14 cellular contexts compared by ENCODE assay signal in the genomic region with DNA sequence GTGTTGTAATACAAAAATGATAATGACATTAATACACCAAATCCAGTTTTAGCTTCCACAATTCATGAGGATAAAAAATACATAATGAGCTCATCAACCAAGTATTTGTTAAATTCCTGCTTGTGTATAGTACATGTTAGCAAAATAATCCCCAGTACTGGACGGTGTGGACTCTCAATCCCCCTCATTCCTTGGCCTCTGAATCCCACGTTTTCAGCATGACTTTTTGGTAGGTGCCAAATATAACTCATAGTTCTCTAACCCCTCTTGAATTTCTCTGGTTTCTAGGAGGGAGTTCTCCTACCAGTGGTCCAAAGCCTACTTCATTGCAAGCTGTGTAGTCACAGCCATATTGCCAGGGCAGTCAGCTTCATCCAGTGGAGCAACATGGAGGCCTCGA. TPM values are rescaled to one million over a fixed set of nuclear protein-coding genes. Genes with fewer than 3 reads are reported as not detected.
DNase-seq lines count a peak whose midpoint lies in the region; ATAC-seq and TF ChIP-seq lines count a peak whose summit lies in the region.
"Had no signal": no experiment of that assay in that cellular context is flagged by ENCODE, and none has a peak within 500 bp of the region (broad histone marks: within the 10 kb centered on the region; RNA-seq: fewer than 3 reads in every experiment).

No MANE protein-coding gene starts in this region.

- in situ Hi-C loops in astrocyte of the spinal cord (cut with HindIII; ENCODE audit: low sequenced_read_pairs), result no loop called here

- ATAC-seq in foreskin keratinocyte (peak; percentile 18), thoracic aorta (ENCODE audit: insufficient number of reproducible peaks, low FRiP score, low read depth) (peak; percentile 71), HG02852 (IDR thresholded peaks at IDR 0.05; ENCODE audit: unreplicated experiment) (no peak)
- ATAC-seq: activated T-cell treated with anti-CD3 and anti-CD28 coated beads, Interleukin-2, amount 50 U/mL, for 4 hours; stimulated activated naive B cell treated with anti-CD40 and anti-IgM and Interleukin-4, amounts not matched to agents 10 μg/mL and 1 μg/mL and 100 μg/mL, for 72 hours had no signal

- TF ChIP-seq CTCF in astrocyte of the spinal cord (IDR thresholded peaks at IDR 0.05; ENCODE audit: low read depth, low read length) (no peak), foreskin keratinocyte (conservative IDR thresholded peaks at IDR 0.05) (no peak), thoracic aorta (IDR thresholded peaks at IDR 0.05) (no peak)

- H3K4me1 ChIP-seq in foreskin keratinocyte (peaks cover 19% of the 10 kb centered on the region), thoracic aorta (ENCODE audit: control insufficient read depth in 1 of 2, low read depth in 2 of 2) (peaks cover 7 to 18% of the 10 kb centered on the region in 2 donors)
- H3K4me1 ChIP-seq: vagina had no signal

- H3K27ac ChIP-seq in foreskin keratinocyte (no peak overlapping the region), thoracic aorta (peak overlapping the region; percentile 70 to 77)
- H3K27ac ChIP-seq: vagina had no signal

- no peak overlapping the region for H3K4me3 ChIP-seq in astrocyte of the spinal cord (ENCODE audit: low read depth, low read length)
- no peak overlapping the region for H3K4me3 ChIP-seq in thoracic aorta
- H3K4me3 ChIP-seq: vagina had no signal

- H3K36me3 ChIP-seq in thoracic aorta, result no peaks in the 10 kb centered on the region
- H3K36me3 ChIP-seq: vagina had no signal

- H3K27me3 ChIP-seq in foreskin keratinocyte (no peaks in the 10 kb centered on the region), thoracic aorta (replicated peaks; ENCODE audit: insufficient read depth) (no peaks in the 10 kb centered on the region)
- H3K27me3 ChIP-seq: vagina had no signal

- H3K9me3 ChIP-seq in thoracic aorta, result no peaks in the 10 kb centered on the region
- H3K9me3 ChIP-seq: vagina had no signal

- DNase-seq in HS-27A (ENCODE audit: low read depth) (peak; percentile 86), astrocyte of the spinal cord (ENCODE audit: low read depth, low spot score) (peak; percentile 65), foreskin keratinocyte (peak in 1 of 2 donors; percentile 42), thoracic aorta (ENCODE audit: low spot score) (no peak), inferior parietal cortex (ENCODE audit: extremely low spot score) (no peak), NCI-H2081 treated with DMSO at 0.1 percent for 48 hours (lab: John Stamatoyannopoulos, UW) (no peak)
- DNase-seq: activated CD4-positive, alpha-beta T cell treated with anti-CD3 and anti-CD28 coated beads, Interleukin-2, amount 10 ng/mL, durations not matched to agents 7 days and 5 days; activated T-cell treated with anti-CD3 and anti-CD28 coated beads, Interleukin-2, amount 50 U/mL, for 4 hours; CD4-positive, alpha-beta T cell; NCI-H1417; NCI-H510A treated with DMSO at 0.1 percent for 48 hours; stimulated activated naive B cell treated with anti-CD40 and anti-IgM and Interleukin-4, amounts not matched to agents 10 μg/mL and 1 μg/mL and 100 μg/mL, for 72 hours had no signal

RNA-seq across cellular contexts. Expression of a gene that starts 41.4 kb away (rescaled TPM):
- total RNA-seq in foreskin keratinocyte, result 2.8 and 4.0 TPM in 2 replicates
- polyA plus RNA-seq in foreskin keratinocyte, result 0.62 and 1.3 TPM in 2 replicates
- 100 to 1,000 TPM; 139 to 188 TPM for total RNA-seq in thoracic aorta

RNA-seq across cellular contexts. Expression of a gene that starts 51.6 kb away (rescaled TPM):
- total RNA-seq in foreskin keratinocyte, result 177 and 178 TPM in 2 replicates
- polyA plus RNA-seq in foreskin keratinocyte, result 164 and 177 TPM in 2 replicates
- 10 to 100 TPM; 55.1 to 55.5 TPM for total RNA-seq in thoracic aorta

Comparison
In these comparisons a context has a peak if more than half of its experiments do, and no peak if none do; other contexts are left out.
1. DNase-seq: peak in HS-27A (single experiment) and astrocyte of the spinal cord (single experiment); none in thoracic aorta (single experiment), inferior parietal cortex (single experiment) and NCI-H2081 treated with DMSO at 0.1 percent for 48 hours (single experiment).
2. RNA of a gene that starts 41.4 kb away (total RNA-seq): 139 to 188 TPM in thoracic aorta; 2.8 to 4.0 TPM in foreskin keratinocyte; every median in the first group is over 10 times any median in the second.